1 cellular context compared by ENCODE assay signal in genomic region chr22:49659281-49659923, GRCh38.
TF ChIP-seq lines count a peak whose summit lies in the region.

No MANE protein-coding gene starts in this region.

TF ChIP-seq in H1, 55 proteins besides CTCF, POLR2A, EP300 and RAD21 (continued from another document):
- TF ChIP-seq SIX5 (IDR thresholded peaks at IDR 0.05; ENCODE audit: low read depth, low read length) = no peak
- TF ChIP-seq POU5F1 (IDR thresholded peaks at IDR 0.05; ENCODE audit: low read depth, low read length) = no peak
- no peak for TF ChIP-seq CHD7 (IDR thresholded peaks at IDR 0.05; ENCODE audit: insufficient replicate concordance, low read length)
- TF ChIP-seq RFX5 (IDR thresholded peaks at IDR 0.05; ENCODE audit: borderline replicate concordance, low read depth, low read length) = no peak
- TF ChIP-seq CTBP2 (IDR thresholded peaks at IDR 0.05; ENCODE audit: borderline replicate concordance, insufficient read depth, insufficient read length, low read length) = no peak
- TF ChIP-seq SRF (IDR thresholded peaks at IDR 0.05; ENCODE audit: low read depth, low read length) = no peak
- TF ChIP-seq JUND (IDR thresholded peaks at IDR 0.05; ENCODE audit: low read length) = no peak
- TF ChIP-seq PHF8 (conservative IDR thresholded peaks at IDR 0.05; ENCODE audit: low read depth, low read length) = no peak
- no peak for TF ChIP-seq HDAC6 (IDR thresholded peaks at IDR 0.05; ENCODE audit: low read depth, low read length)
- TF ChIP-seq NANOG (IDR thresholded peaks at IDR 0.05; ENCODE audit: insufficient read depth, low read depth, low read length, poor library complexity, severe bottlenecking) = no peak
- no peak for TF ChIP-seq SUZ12 (IDR thresholded peaks at IDR 0.05; ENCODE audit: low read length)
